21 cellular contexts compared by ENCODE assay signal in the genomic region with DNA sequence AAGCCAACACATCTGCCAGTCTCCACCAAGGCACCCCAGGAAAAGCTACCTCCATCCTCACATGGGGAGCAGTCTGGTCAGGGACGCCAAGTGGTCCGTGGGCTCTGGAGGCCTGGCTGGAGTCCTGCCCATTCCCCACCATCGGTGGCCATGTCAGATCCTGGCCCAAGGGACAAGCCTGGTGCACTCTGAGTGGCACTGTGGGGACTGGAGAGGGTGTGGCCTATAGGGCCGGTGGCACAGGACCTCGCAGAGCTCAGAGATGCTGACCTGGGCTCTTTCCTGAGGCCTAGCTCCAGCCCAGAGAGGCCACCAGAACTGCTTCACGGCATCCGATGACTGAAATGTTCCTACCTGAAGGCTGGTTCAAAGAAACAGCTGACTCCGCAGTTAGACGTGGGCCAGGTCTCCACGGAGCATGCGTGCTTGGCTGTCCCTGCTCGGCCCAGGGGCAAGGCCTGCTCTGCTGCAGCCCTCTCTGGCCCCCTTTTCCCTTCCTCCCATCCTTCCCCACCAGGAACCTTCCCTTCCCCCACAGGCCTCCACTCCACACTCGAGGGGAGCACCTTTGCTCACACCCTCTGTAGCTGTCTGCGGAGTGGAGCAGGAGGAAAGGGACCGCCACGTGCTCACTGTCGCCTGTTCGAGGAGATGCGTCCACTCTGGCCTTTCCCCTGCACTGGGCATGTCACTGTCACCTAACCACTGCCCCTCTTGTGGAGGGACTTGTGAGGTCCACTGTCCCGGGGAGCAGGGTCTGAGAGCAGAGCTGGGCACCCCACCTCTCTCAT.
"Had no signal": no experiment of that assay in that cellular context is flagged by ENCODE, and none has a peak within 500 bp of the region (broad histone marks: within the 10 kb centered on the region; RNA-seq: fewer than 3 reads in every experiment).

No MANE protein-coding gene starts in this region.

- H3K4me3 Mint-ChIP-seq: naive thymus-derived CD8-positive, alpha-beta T cell; stimulated activated effector memory CD8-positive, alpha-beta T cell treated with anti-CD3 and anti-CD28 coated beads, Interleukin-12 subunit alpha, Interleukin-12 subunit beta, amount 100 ng/mL, for 72 hours had no signal

- H3K9me3 Mint-ChIP-seq: stimulated activated effector memory CD8-positive, alpha-beta T cell treated with anti-CD3 and anti-CD28 coated beads, Interleukin-12 subunit alpha, Interleukin-12 subunit beta, amount 100 ng/mL, for 72 hours had no signal

- H3K4me2 ChIP-seq: smooth muscle cell had no signal

- H3K27me3 ChIP-seq: ovary, tibial artery, upper lobe of right lung, vagina had no signal

- DNase-seq: cortex of kidney; effector memory CD4-positive, alpha-beta T cell; heart left ventricle; hippocampal formation; kidney glomerular epithelial cell; mammary epithelial cell; naive thymus-derived CD8-positive, alpha-beta T cell; ovary; stimulated activated CD4-positive, alpha-beta T cell treated with anti-CD3 and anti-CD28 coated beads, Interleukin-4, amount 100 ng/mL, for 1 hour; stimulated activated CD8-positive, alpha-beta memory T cell treated with anti-CD3 and anti-CD28 coated beads, Interleukin-4, amount 100 ng/mL, for 48 hours; stimulated activated naive CD8-positive, alpha-beta T cell treated with anti-CD3 and anti-CD28 coated beads, Interleukin-15, Interleukin-2, amounts not matched to agents 100 U/mL and 50 U/mL, for 24 hours; tibial artery; upper lobe of right lung had no signal

- ATAC-seq: esophagus mucosa; heart left ventricle; mucosa of descending colon; naive thymus-derived CD8-positive, alpha-beta T cell; right cardiac atrium; stimulated activated effector memory CD8-positive, alpha-beta T cell treated with anti-CD3 and anti-CD28 coated beads, Interleukin-12 subunit alpha, Interleukin-12 subunit beta, amount 100 ng/mL, for 72 hours; stimulated activated naive CD8-positive, alpha-beta T cell treated with anti-CD3 and anti-CD28 coated beads, Interleukin-15, Interleukin-2, amounts not matched to agents 100 U/mL and 50 U/mL, for 24 hours; upper lobe of right lung had no signal

- H3K27ac ChIP-seq: heart left ventricle, ovary, tibial artery, upper lobe of right lung, vagina had no signal

- H3K27me3 Mint-ChIP-seq: naive thymus-derived CD8-positive, alpha-beta T cell had no signal

- H3K36me3 ChIP-seq: heart left ventricle, ovary, tibial artery, upper lobe of right lung, vagina had no signal

- FAIRE-seq: endometrium, frontal cortex had no signal

- H3K4me3 ChIP-seq: heart left ventricle, mucosa of descending colon, ovary, smooth muscle cell, tibial artery, upper lobe of right lung, vagina had no signal

- H3K9me3 ChIP-seq: mucosa of descending colon, ovary, upper lobe of right lung, vagina had no signal
